19 cellular contexts compared by ENCODE assay signal in genomic region chr2:238739668-238740067, GRCh38.
"Had no signal": no experiment of that assay in that cellular context is flagged by ENCODE, and none has a peak within 500 bp of the region (broad histone marks: within the 10 kb centered on the region; RNA-seq: fewer than 3 reads in every experiment).

No MANE protein-coding gene starts in this region.

- H3K9me3 Mint-ChIP-seq: activated naive CD4-positive, alpha-beta T cell treated with anti-CD3 and anti-CD28 coated beads, Interleukin-2, amount 50 U/mL, for 72 hours; activated T-helper 1 cell treated with anti-CD3 and anti-CD28 coated beads, Interleukin-12 subunit alpha, Interleukin-12 subunit beta, Interleukin-2, Interleukin-4 antibody, amounts not matched to agents 30 ng/mL and 10 ng/mL and 1 ng/mL, durations not matched to agents 14 hours and 24 hours and 36 hours; natural killer cell treated with Interleukin-12 subunit alpha and Interleukin-12 subunit beta and Interleukin-15 and Interleukin-18, amount 100 ng/mL, for 72 hours; stimulated activated effector memory CD8-positive, alpha-beta T cell treated with anti-CD3 and anti-CD28 coated beads, Interleukin-12 subunit alpha, Interleukin-12 subunit beta, amount 100 ng/mL, for 72 hours had no signal

- H3K4me2 ChIP-seq: smooth muscle cell had no signal

- H3K4me3 Mint-ChIP-seq: activated T-helper 1 cell treated with anti-CD3 and anti-CD28 coated beads, Interleukin-12 subunit alpha, Interleukin-12 subunit beta, Interleukin-2, Interleukin-4 antibody, amounts not matched to agents 30 ng/mL and 10 ng/mL and 1 ng/mL, durations not matched to agents 14 hours and 24 hours and 36 hours; mesothelial cell of epicardium; natural killer cell treated with Interleukin-12 subunit alpha and Interleukin-12 subunit beta and Interleukin-15 and Interleukin-18, amount 100 ng/mL, for 72 hours; stimulated activated effector memory CD8-positive, alpha-beta T cell treated with anti-CD3 and anti-CD28 coated beads, Interleukin-12 subunit alpha, Interleukin-12 subunit beta, amount 100 ng/mL, for 72 hours had no signal

- H3K4me1 ChIP-seq: adrenal gland, foreskin keratinocyte, left lung, testis, upper lobe of left lung had no signal

- H3K27ac Mint-ChIP-seq: activated naive CD4-positive, alpha-beta T cell treated with anti-CD3 and anti-CD28 coated beads, Interleukin-2, amount 50 U/mL, for 72 hours; activated T-helper 1 cell treated with anti-CD3 and anti-CD28 coated beads, Interleukin-12 subunit alpha, Interleukin-12 subunit beta, Interleukin-2, Interleukin-4 antibody, amounts not matched to agents 30 ng/mL and 10 ng/mL and 1 ng/mL, durations not matched to agents 14 hours and 24 hours and 36 hours; mesothelial cell of epicardium; natural killer cell treated with Interleukin-12 subunit alpha and Interleukin-12 subunit beta and Interleukin-15 and Interleukin-18, amount 100 ng/mL, for 72 hours; stimulated activated effector memory CD8-positive, alpha-beta T cell treated with anti-CD3 and anti-CD28 coated beads, Interleukin-12 subunit alpha, Interleukin-12 subunit beta, amount 100 ng/mL, for 72 hours had no signal

- ATAC-seq: activated CD4-positive, CD25-positive, alpha-beta regulatory T cell treated with anti-CD3 and anti-CD28 coated beads, Interleukin-2, amount 50 U/mL, for 24 hours; activated naive CD4-positive, alpha-beta T cell treated with anti-CD3 and anti-CD28 coated beads, Interleukin-2, amount 50 U/mL, for 72 hours; foreskin keratinocyte; left lung; natural killer cell treated with Interleukin-12 subunit alpha and Interleukin-12 subunit beta and Interleukin-15 and Interleukin-18, amount 100 ng/mL, for 72 hours; sciatic nerve; stimulated activated effector memory CD8-positive, alpha-beta T cell treated with anti-CD3 and anti-CD28 coated beads, Interleukin-12 subunit alpha, Interleukin-12 subunit beta, amount 100 ng/mL, for 72 hours had no signal

- H3K27ac ChIP-seq: adrenal gland, foreskin keratinocyte, left lung, testis, upper lobe of left lung had no signal

- H3K27me3 ChIP-seq: foreskin keratinocyte, testis, upper lobe of left lung had no signal

- DNase-seq: activated CD4-positive, alpha-beta T cell treated with anti-CD3 and anti-CD28 coated beads, Interleukin-2, amount 50 U/mL, for 1 hour; activated gamma-delta T cell treated with Interleukin-2 at 50 U/mL for 16 hours; adrenal gland; effector CD4-positive, alpha-beta T cell; foreskin keratinocyte; hippocampal formation; left lung; stimulated activated CD4-positive, alpha-beta T cell treated with anti-CD3 and anti-CD28 coated beads, Interleukin-4, amount 100 ng/mL, for 24 hours; T1000; testis; upper lobe of left lung had no signal

- H3K36me3 ChIP-seq: adrenal gland, left lung, upper lobe of left lung had no signal

- H3K36me3 Mint-ChIP-seq: activated naive CD4-positive, alpha-beta T cell treated with anti-CD3 and anti-CD28 coated beads, Interleukin-2, amount 50 U/mL, for 72 hours; mesothelial cell of epicardium; natural killer cell treated with Interleukin-12 subunit alpha and Interleukin-12 subunit beta and Interleukin-15 and Interleukin-18, amount 100 ng/mL, for 72 hours; stimulated activated effector memory CD8-positive, alpha-beta T cell treated with anti-CD3 and anti-CD28 coated beads, Interleukin-12 subunit alpha, Interleukin-12 subunit beta, amount 100 ng/mL, for 72 hours had no signal

- H3K4me3 ChIP-seq: adrenal gland, left lung, smooth muscle cell, testis, upper lobe of left lung had no signal

- H3K4me1 Mint-ChIP-seq: mesothelial cell of epicardium; stimulated activated effector memory CD8-positive, alpha-beta T cell treated with anti-CD3 and anti-CD28 coated beads, Interleukin-12 subunit alpha, Interleukin-12 subunit beta, amount 100 ng/mL, for 72 hours had no signal
